ENCODE assay signal across 22 cellular contexts in the genomic region with DNA sequence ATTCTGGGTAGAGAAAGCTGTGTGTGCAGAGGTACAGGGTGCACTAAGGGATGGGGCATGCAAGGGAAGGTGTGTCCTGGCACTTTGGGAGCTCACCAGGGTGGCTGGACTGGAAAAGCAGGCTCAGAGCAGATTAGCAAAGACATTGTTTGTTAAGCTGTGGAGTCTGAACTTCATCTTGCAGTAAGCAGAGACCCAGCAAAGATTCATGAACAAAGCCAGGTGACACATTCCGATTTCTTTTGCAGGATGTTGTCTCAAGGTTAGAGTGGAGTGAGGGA.
"Had no signal": no experiment of that assay in that cellular context is flagged by ENCODE, and none has a peak within 500 bp of the region (broad histone marks: within the 10 kb centered on the region; RNA-seq: fewer than 3 reads in every experiment).

No MANE protein-coding gene starts in this region.

- DNase-seq: activated CD4-positive, alpha-beta T cell treated with anti-CD3 and anti-CD28 coated beads for 1 hour; activated naive CD4-positive, alpha-beta T cell treated with Interleukin-2 at 50 U/mL for 16 hours; activated naive CD8-positive, alpha-beta T cell treated with anti-CD3 and anti-CD28 coated beads for 36 hours; activated T-cell treated with anti-CD3 and anti-CD28 coated beads, Interleukin-2, amount 50 U/mL, for 4 hours; cerebellar nuclear complex; endodermal cell; heart left ventricle; mammary epithelial cell; midbrain; natural killer cell; ovary; psoas muscle; stimulated activated CD4-positive, alpha-beta T cell treated with anti-CD3 and anti-CD28 coated beads, Interleukin-12 subunit alpha, Interleukin-12 subunit beta, amount 100 ng/mL, for 4 hours; stimulated activated CD4-positive, alpha-beta T cell treated with anti-CD3 and anti-CD28 coated beads, Interleukin-4, amount 100 ng/mL, for 4 hours; stimulated activated naive CD8-positive, alpha-beta T cell treated with anti-CD3 and anti-CD28 coated beads, Interleukin-15, Interleukin-2, amounts not matched to agents 100 U/mL and 50 U/mL, for 24 hours had no signal

- H3K27ac ChIP-seq: breast epithelium, coronary artery, epithelial cell of prostate, ovary, psoas muscle, right atrium auricular region had no signal

- ATAC-seq: activated T-cell treated with anti-CD3 and anti-CD28 coated beads, Interleukin-2, amount 50 U/mL, for 4 hours; left ventricle myocardium superior; natural killer cell; psoas muscle; stimulated activated naive CD8-positive, alpha-beta T cell treated with anti-CD3 and anti-CD28 coated beads, Interleukin-15, Interleukin-2, amounts not matched to agents 100 U/mL and 50 U/mL, for 24 hours had no signal

- H3K27me3 ChIP-seq: breast epithelium, heart left ventricle, ovary, right atrium auricular region had no signal

- H3K36me3 ChIP-seq: breast epithelium, heart left ventricle, ovary, right atrium auricular region had no signal

- H3K4me1 ChIP-seq: breast epithelium had no signal

- H3K4me3 ChIP-seq: breast epithelium, coronary artery, heart left ventricle, ovary, psoas muscle, right atrium auricular region had no signal

- H3K9me3 ChIP-seq: breast epithelium, heart left ventricle, ovary, psoas muscle, right atrium auricular region had no signal

- FAIRE-seq: astrocyte, islet of Langerhans had no signal
